In the genomic region with DNA sequence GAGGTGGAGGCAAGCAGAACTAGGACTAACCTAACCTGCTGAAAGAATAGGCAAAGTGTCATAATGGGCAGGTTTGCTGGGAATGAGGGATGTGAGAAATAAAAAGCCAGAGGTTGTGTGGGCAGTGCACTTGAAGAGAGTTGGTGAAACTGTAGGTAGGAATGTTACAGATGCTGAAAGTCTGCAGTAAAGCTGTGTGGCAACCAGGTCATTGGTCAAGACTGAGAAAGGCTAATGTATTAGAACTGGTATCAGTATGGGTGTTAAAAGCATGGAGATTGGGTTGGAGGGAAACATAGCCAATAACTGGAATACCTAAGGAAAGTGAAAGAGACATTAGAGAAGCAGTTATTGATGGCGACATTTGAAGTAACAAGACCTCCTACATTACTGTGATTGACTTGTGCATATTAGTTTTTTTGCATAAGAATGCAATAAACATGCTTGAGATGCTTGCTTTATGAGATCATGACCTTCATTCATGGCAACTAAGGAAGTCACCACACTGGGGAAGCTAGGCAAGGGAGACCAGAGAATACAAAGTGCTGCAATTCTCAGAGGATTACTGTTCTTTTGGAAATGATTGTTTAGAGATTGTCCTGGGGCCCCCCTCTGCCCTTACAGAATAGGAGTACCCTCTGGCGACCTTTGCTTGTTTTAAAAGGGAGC, we compare ENCODE assay signal across 12 cellular contexts. TPM values are rescaled to one million over a fixed set of nuclear protein-coding genes. Genes with fewer than 3 reads are reported as not detected.
DNase-seq lines count a peak whose midpoint lies in the region; ATAC-seq lines count a peak whose summit lies in the region.
"Had no signal": no experiment of that assay in that cellular context is flagged by ENCODE, and none has a peak within 500 bp of the region (broad histone marks: within the 10 kb centered on the region; RNA-seq: fewer than 3 reads in every experiment).

No MANE protein-coding gene starts in this region.

- no peaks in the 10 kb centered on the region for H3K27me3 ChIP-seq in ectodermal cell (ENCODE audit: control insufficient read depth, insufficient read depth, low read length, poor library complexity, severe bottlenecking)

- no peak for ATAC-seq in HG02798 (IDR thresholded peaks at IDR 0.05; ENCODE audit: poor library complexity, unreplicated experiment)
- ATAC-seq: left ventricle myocardium superior had no signal

- H3K4me3 ChIP-seq in ectodermal cell (ENCODE audit: insufficient read depth, low read depth, low read length) = no peak overlapping the region
- no peak overlapping the region for H3K4me3 ChIP-seq in mesodermal cell (ENCODE audit: extremely low read depth, insufficient read depth, low read length, poor library complexity, severe bottlenecking)

- in situ Hi-C loops in Caki2 (cut with HindIII; ENCODE audit: low pct_unique_long_range_greater_than_20kb, low sequenced_read_pairs) = no loop called here

- H3K27ac ChIP-seq in ectodermal cell (ENCODE audit: insufficient read depth, low read depth, low read length, poor library complexity, severe bottlenecking) = peak overlapping the region; percentile 79
- peak overlapping the region; percentile 95 for H3K27ac ChIP-seq in mesodermal cell (ENCODE audit: low read depth, low read length, severe bottlenecking)

- WGBS in ectodermal cell, 2 experiments = 0% methylated on average over 1 to 2 of the region's 2 CpGs
- WGBS in mesodermal cell (ENCODE audit: insufficient coverage in 2 of 2), 2 experiments = 10% methylated on average over 2 of the region's 2 CpGs; no CpG with 5 or more reads in 1 of the 2 experiments

- DNase-seq in Caki2 (ENCODE audit: low read depth) (peak; percentile 89), NCI-H226 (peak; percentile 78), NCI-H146 (lab: John Stamatoyannopoulos, UW) (no peak), SIG-M5 (lab: John Stamatoyannopoulos, UW) (no peak)
- no peak for DNase-seq in stimulated activated CD4-positive, alpha-beta T cell treated with anti-CD3 and anti-CD28 coated beads, Interleukin-15, amount 100 ng/mL, for 24 hours
- DNase-seq: CD4-positive, CD25-positive, alpha-beta regulatory T cell; effector CD4-positive, alpha-beta T cell; left ventricle myocardium superior; NCI-H1092 treated with DMSO at 0.1 percent for 48 hours had no signal

- no peaks in the 10 kb centered on the region for H3K36me3 ChIP-seq in ectodermal cell (ENCODE audit: control insufficient read depth, insufficient read depth, low read length)
- peaks cover 8% of the 10 kb centered on the region for H3K36me3 ChIP-seq in mesodermal cell (ENCODE audit: control insufficient read depth, insufficient read depth, low read length)

- H3K4me1 ChIP-seq in ectodermal cell (ENCODE audit: control insufficient read depth, insufficient read depth, low read length) (peaks cover 34% of the 10 kb centered on the region), mesodermal cell (ENCODE audit: control insufficient read depth, insufficient read depth, low read length, poor library complexity, severe bottlenecking) (peaks cover 23% of the 10 kb centered on the region)

- no peaks in the 10 kb centered on the region for H3K9me3 ChIP-seq in ectodermal cell (ENCODE audit: control insufficient read depth, low read length)
- no peaks in the 10 kb centered on the region for H3K9me3 ChIP-seq in mesodermal cell (ENCODE audit: control insufficient read depth, low read length)

RNA-seq across cellular contexts. Expression of gene GULP1, which starts 11.8 kb away (rescaled TPM):
- 144 and 172 TPM in 2 replicates for total RNA-seq in Caki2 (2014; rRNA removed; shearing (Covaris generic); ENCODE audit: low replicate concordance)
- 88.3 TPM for polyA plus RNA-seq in ectodermal cell (2013, experiment 1 of 4)
- 96.1 TPM for polyA plus RNA-seq in ectodermal cell (2013, experiment 2 of 4)
- polyA plus RNA-seq in ectodermal cell (2013, experiment 3 of 4) = 85.3 TPM
- polyA plus RNA-seq in ectodermal cell (2013, experiment 4 of 4) = 98.1 TPM
- polyA plus RNA-seq in mesodermal cell (2013, experiment 1 of 2) = 94.3 TPM
- polyA plus RNA-seq in mesodermal cell (2013, experiment 2 of 2) = 127 TPM
- total RNA-seq: CD4-positive, CD25-positive, alpha-beta regulatory T cell had no signal
- polyA plus RNA-seq: CD4-positive, CD25-positive, alpha-beta regulatory T cell had no signal

Comparison
In these comparisons a context has a peak if more than half of its experiments do, and no peak if none do; other contexts are left out.
1. DNase-seq: peak in Caki2 (single experiment) and NCI-H226 (single experiment); none in NCI-H146 (single experiment), SIG-M5 (single experiment) and stimulated activated CD4-positive, alpha-beta T cell treated with anti-CD3 and anti-CD28 coated beads, Interleukin-15, amount 100 ng/mL, for 24 hours (single experiment).